Comparison of ENCODE assay signal across 8 cellular contexts in the genomic region with DNA sequence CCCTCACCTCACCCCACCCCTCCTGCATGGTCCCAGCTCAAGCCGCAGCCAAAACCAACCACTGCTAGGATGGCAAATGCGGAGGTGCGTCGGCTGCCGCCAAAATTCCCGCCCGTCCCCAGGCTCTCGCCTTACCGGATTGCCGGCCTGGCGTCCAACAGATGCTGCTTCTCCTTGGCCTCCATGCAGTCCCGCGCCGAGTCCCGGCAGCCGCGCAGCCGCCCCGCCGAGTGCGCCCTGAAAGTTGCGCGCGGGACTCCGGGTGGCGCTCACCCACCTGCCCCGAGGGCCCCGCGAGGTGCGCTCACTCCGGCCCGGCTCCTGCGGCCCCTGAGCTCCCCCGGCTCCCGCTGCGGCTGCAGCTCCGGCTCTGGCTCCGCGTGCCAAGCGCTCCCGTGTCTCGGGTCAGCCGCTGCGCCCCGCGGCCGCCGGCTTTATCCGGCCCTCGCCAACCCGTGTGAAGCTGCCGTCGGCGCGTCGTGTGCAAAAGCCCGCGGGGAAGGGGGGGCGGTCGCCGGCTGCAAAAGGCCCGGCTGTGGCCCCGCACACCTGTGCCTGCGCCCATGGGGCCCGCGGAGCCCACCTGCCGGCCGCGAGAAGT. TPM values are rescaled to one million over a fixed set of nuclear protein-coding genes. Genes with fewer than 3 reads are reported as not detected.
A peak's percentile ranks its signal among the peaks of the same experiment; 100 is the strongest.
DNase-seq lines count a peak whose midpoint lies in the region; ATAC-seq and TF ChIP-seq lines count a peak whose summit lies in the region.
"Had no signal": no experiment of that assay in that cellular context is flagged by ENCODE, and none has a peak within 500 bp of the region (broad histone marks: within the 10 kb centered on the region; RNA-seq: fewer than 3 reads in every experiment).

A gene with protein sequence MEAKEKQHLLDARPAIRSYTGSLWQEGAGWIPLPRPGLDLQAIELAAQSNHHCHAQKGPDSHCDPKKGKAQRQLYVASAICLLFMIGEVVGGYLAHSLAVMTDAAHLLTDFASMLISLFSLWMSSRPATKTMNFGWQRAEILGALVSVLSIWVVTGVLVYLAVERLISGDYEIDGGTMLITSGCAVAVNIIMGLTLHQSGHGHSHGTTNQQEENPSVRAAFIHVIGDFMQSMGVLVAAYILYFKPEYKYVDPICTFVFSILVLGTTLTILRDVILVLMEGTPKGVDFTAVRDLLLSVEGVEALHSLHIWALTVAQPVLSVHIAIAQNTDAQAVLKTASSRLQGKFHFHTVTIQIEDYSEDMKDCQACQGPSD (minus strand): TSS at position 407 of the 601 bp plus-strand sequence. CDS start 222 bp downstream, at position 185.

- H4K20me1 ChIP-seq in GM23248 (ENCODE audit: insufficient read depth) = no peaks in the 10 kb centered on the region

- no peak within 1 kb of the TSS for H3K4me3 ChIP-seq in GM23248
- H3K4me3 ChIP-seq in neuron (ENCODE audit: low read length) = peak within 1 kb of the TSS; percentile 33

- H3K9me3 ChIP-seq in GM23248 (ENCODE audit: low read depth) (no peaks in the 10 kb centered on the region), neuron (ENCODE audit: low read length) (no peaks in the 10 kb centered on the region)

- TF ChIP-seq CTCF in foreskin keratinocyte (conservative IDR thresholded peaks at IDR 0.05) = no peak

- H3F3A ChIP-seq in GM23248 (ENCODE audit: insufficient read depth) = no peaks in the 10 kb centered on the region

- no peak within 1 kb of the TSS for H3K9ac ChIP-seq in GM23248

- peaks cover 67% of the 10 kb centered on the region for H3K27me3 ChIP-seq in GM23248 (replicated peaks; ENCODE audit: insufficient read depth)
- H3K27me3 ChIP-seq in foreskin keratinocyte = peaks cover 91% of the 10 kb centered on the region
- peaks cover 65% of the 10 kb centered on the region for H3K27me3 ChIP-seq in neuron (ENCODE audit: insufficient read depth, low read length)

- H3K4me1 ChIP-seq in GM23248 (ENCODE audit: insufficient read depth) (no peaks in the 10 kb centered on the region), foreskin keratinocyte (no peaks in the 10 kb centered on the region), neuron (ENCODE audit: insufficient read depth, low read length) (no peaks in the 10 kb centered on the region)

- no peaks in the 10 kb centered on the region for H3K79me2 ChIP-seq in GM23248 (ENCODE audit: insufficient read depth)

- H3K4me2 ChIP-seq in GM23248 (ENCODE audit: unreplicated experiment) = no peak within 1 kb of the TSS

- H3K36me3 ChIP-seq in GM23248 (ENCODE audit: low read depth) (no peaks in the 10 kb centered on the region), neuron (ENCODE audit: insufficient read depth, low read length) (no peaks in the 10 kb centered on the region)

- DNase-seq in GM23248 (peak; percentile 38), NCI-H69 (lab: John Stamatoyannopoulos, UW) (peak; percentile 44), foreskin keratinocyte (no peak), NCI-H146 treated with DMSO at 0.1 percent for 48 hours (lab: John Stamatoyannopoulos, UW; ENCODE audit: unreplicated experiment) (no peak), KG1 (lab: John Stamatoyannopoulos, UW) (no peak)
- DNase-seq: NCI-H2029 had no signal

- ATAC-seq in foreskin keratinocyte (peak; percentile 9), HG03565 (IDR thresholded peaks at IDR 0.05; ENCODE audit: unreplicated experiment) (no peak)

- 0 to 1% methylated on average over 20 of the region's 69 CpGs for WGBS in GM23248 (ENCODE audit: low coverage in 1 of 2, low lambda C conversion rate in 2 of 2, missing lambda C conversion rate in 2 of 2), 2 experiments

- H2AFZ ChIP-seq in GM23248 (no peak within 1 kb of the TSS), neuron (ENCODE audit: low read depth, low read length) (peak within 1 kb of the TSS; percentile 70)

- in situ Hi-C loops in GM23248 (cut with MboI) = no loop called here

- H3K27ac ChIP-seq in GM23248 = no peak within 1 kb of the TSS
- no peak within 1 kb of the TSS for H3K27ac ChIP-seq in foreskin keratinocyte

- no peaks in the 10 kb centered on the region for H3K9me2 ChIP-seq in GM23248 (ENCODE audit: insufficient read depth)

RNA-seq across cellular contexts. Expression of the gene that starts here (rescaled TPM):
- not detected in 2 replicates for total RNA-seq in GM23248 (2014; rRNA removed; shearing (Covaris generic))
- polyA plus RNA-seq in GM23248 (2016; fragmentation: Nextera tagmentation; extraction: Ambion mirVana) (0.14 TPM in 1 of 2 replicates, not detected in the other), foreskin keratinocyte (not detected in 2 replicates)
- not detected in 2 replicates for total RNA-seq in foreskin keratinocyte

Comparison
In these comparisons a context has a peak if more than half of its experiments do, and no peak if none do; other contexts are left out.
1. Peak in DNase-seq in GM23248; RNA of the gene not detected or under 1 TPM.
2. Peak in ATAC-seq in foreskin keratinocyte; RNA of the gene not detected or under 1 TPM.